23 cellular contexts compared by ENCODE assay signal in genomic region chr22:38097058-38097457, GRCh38. TPM values are rescaled to one million over a fixed set of nuclear protein-coding genes. Genes with fewer than 3 reads are reported as not detected.
A peak's percentile ranks its signal among the peaks of the same experiment; 100 is the strongest.
DNase-seq lines count a peak whose midpoint lies in the region; TF ChIP-seq lines count a peak whose summit lies in the region.
"Had no signal": no experiment of that assay in that cellular context is flagged by ENCODE, and none has a peak within 500 bp of the region (broad histone marks: within the 10 kb centered on the region; RNA-seq: fewer than 3 reads in every experiment).

No MANE protein-coding gene starts in this region.

- no peak overlapping the region for H3K27ac ChIP-seq in breast epithelium
- H3K27ac ChIP-seq: thoracic aorta, WERI-Rb-1 had no signal

- POLR2A ChIA-PET in MCF 10A (lab: Yijun Ruan, JAX), result interaction anchor here (1.2 kb wide), 1 partner anchor 85 kb away, joined by 4 read pairs; the partner anchor contains the start of gene PLA2G6

- H3K27ac Mint-ChIP-seq in MCF 10A (ENCODE audit: low read depth, unreplicated experiment) (peak overlapping the region; percentile 49), brain (peak overlapping the region in 3 of 5 experiments; percentile 16 to 82 (median 78)), type B pancreatic cell (no peak overlapping the region)
- no peak overlapping the region for H3K27ac Mint-ChIP-seq in activated naive CD4-positive, alpha-beta T cell treated with anti-CD3 and anti-CD28 coated beads for 36 hours
- no peak overlapping the region for H3K27ac Mint-ChIP-seq in activated CD4-positive, alpha-beta T cell treated with anti-CD3 and anti-CD28 coated beads, Interleukin-2, amount 10 ng/mL, durations not matched to agents 24 days and 14 days
- H3K27ac Mint-ChIP-seq: activated naive CD8-positive, alpha-beta T cell treated with anti-CD3 and anti-CD28 coated beads for 36 hours; CD8-positive, alpha-beta memory T cell; T-helper 2 cell treated with Interferon-gamma antibody and Interleukin-4, amounts not matched to agents 5 μg/mL and 100 μg/mL, for 36 hours had no signal

- H3K9me3 Mint-ChIP-seq in MCF 10A (ENCODE audit: unreplicated experiment) (no peaks in the 10 kb centered on the region), brain (peaks cover 0 to 9% (median 0%) of the 10 kb centered on the region in 5 experiments), type B pancreatic cell (no peaks in the 10 kb centered on the region)
- no peaks in the 10 kb centered on the region for H3K9me3 Mint-ChIP-seq in activated naive CD4-positive, alpha-beta T cell treated with anti-CD3 and anti-CD28 coated beads for 36 hours
- H3K9me3 Mint-ChIP-seq in activated CD4-positive, alpha-beta T cell treated with anti-CD3 and anti-CD28 coated beads, Interleukin-2, amount 10 ng/mL, durations not matched to agents 24 days and 14 days, result no peaks in the 10 kb centered on the region
- H3K9me3 Mint-ChIP-seq: activated naive CD8-positive, alpha-beta T cell treated with anti-CD3 and anti-CD28 coated beads for 36 hours; CD8-positive, alpha-beta memory T cell; T-helper 2 cell treated with Interferon-gamma antibody and Interleukin-4, amounts not matched to agents 5 μg/mL and 100 μg/mL, for 36 hours had no signal

- CTCF ChIA-PET in MCF 10A (lab: Yijun Ruan, JAX), result interaction anchor here (0.6 kb wide), 1 partner anchor 18 kb away, joined by 3 read pairs; no protein-coding TSS in a partner anchor
- CTCF ChIA-PET in activated naive CD4-positive, alpha-beta T cell treated with anti-CD3 and anti-CD28 coated beads for 36 hours (lab: Charles Lee), result interaction anchor here (1.4 kb wide), 1 partner anchor 10 kb away, joined by 6 read pairs; no protein-coding TSS in a partner anchor

- DNase-seq in MCF 10A (ENCODE audit: unreplicated experiment), result no peak
- no peak for DNase-seq in breast epithelium (ENCODE audit: low spot score in 2 of 2)
- DNase-seq in left kidney (ENCODE audit: low read depth, low spot score), result peak; percentile 26
- DNase-seq in type B pancreatic cell (ENCODE audit: extremely low spot score, unreplicated experiment), result no peak
- DNase-seq in SIG-M5 treated with dmso at 0.1 percent for 504 hours (lab: John Stamatoyannopoulos, UW; ENCODE audit: unreplicated experiment), result no peak
- no peak for DNase-seq in activated naive CD4-positive, alpha-beta T cell treated with anti-CD3 and anti-CD28 coated beads for 36 hours
- no peak for DNase-seq in activated CD4-positive, alpha-beta T cell treated with anti-CD3 and anti-CD28 coated beads, Interleukin-2, amount 10 ng/mL, durations not matched to agents 24 days and 14 days
- DNase-seq: 8988T; activated naive CD8-positive, alpha-beta T cell treated with anti-CD3 and anti-CD28 coated beads for 36 hours; CD8-positive, alpha-beta memory T cell; DMS79; effector memory CD4-positive, alpha-beta T cell; left colon; NCI-H1417; NCI-H524; small intestine; stimulated activated CD4-positive, alpha-beta T cell treated with anti-CD3 and anti-CD28 coated beads, Interleukin-4, amount 100 ng/mL, for 1 hour; stimulated activated naive CD4-positive, alpha-beta T cell treated with Interleukin-2 at 50 U/mL for 16 hours; WERI-Rb-1 had no signal

- H3K4me3 Mint-ChIP-seq in MCF 10A (ENCODE audit: unreplicated experiment) (no peak overlapping the region), brain (peak overlapping the region in 2 of 5 experiments; percentile 39 to 64), type B pancreatic cell (peak overlapping the region; percentile 49)
- no peak overlapping the region for H3K4me3 Mint-ChIP-seq in activated naive CD4-positive, alpha-beta T cell treated with anti-CD3 and anti-CD28 coated beads for 36 hours
- H3K4me3 Mint-ChIP-seq in activated CD4-positive, alpha-beta T cell treated with anti-CD3 and anti-CD28 coated beads, Interleukin-2, amount 10 ng/mL, durations not matched to agents 24 days and 14 days, result no peak overlapping the region
- H3K4me3 Mint-ChIP-seq: activated naive CD8-positive, alpha-beta T cell treated with anti-CD3 and anti-CD28 coated beads for 36 hours; CD8-positive, alpha-beta memory T cell; T-helper 2 cell treated with Interferon-gamma antibody and Interleukin-4, amounts not matched to agents 5 μg/mL and 100 μg/mL, for 36 hours had no signal

- H3K36me3 Mint-ChIP-seq in MCF 10A (ENCODE audit: insufficient read depth, unreplicated experiment) (no peaks in the 10 kb centered on the region), brain (peaks cover 9% of the 10 kb centered on the region), type B pancreatic cell (peaks cover 12% of the 10 kb centered on the region)
- H3K36me3 Mint-ChIP-seq in activated naive CD4-positive, alpha-beta T cell treated with anti-CD3 and anti-CD28 coated beads for 36 hours (ENCODE audit: low read depth), result peaks cover 8% of the 10 kb centered on the region
- no peaks in the 10 kb centered on the region for H3K36me3 Mint-ChIP-seq in activated CD4-positive, alpha-beta T cell treated with anti-CD3 and anti-CD28 coated beads, Interleukin-2, amount 10 ng/mL, durations not matched to agents 24 days and 14 days (ENCODE audit: low read depth)
- H3K36me3 Mint-ChIP-seq: activated naive CD8-positive, alpha-beta T cell treated with anti-CD3 and anti-CD28 coated beads for 36 hours had no signal

- H3K9me3 ChIP-seq in breast epithelium, result no peaks in the 10 kb centered on the region
- H3K9me3 ChIP-seq: thoracic aorta had no signal

- TF ChIP-seq CTCF in MCF 10A (IDR thresholded peaks at IDR 0.05; ENCODE audit: unreplicated experiment) (no peak), breast epithelium (IDR thresholded peaks at IDR 0.05) (no peak), brain (conservative IDR thresholded peaks at IDR 0.05) (no peak), type B pancreatic cell (conservative IDR thresholded peaks at IDR 0.05) (no peak)

- intact Hi-C loops in MCF 10A (cut with micrococcal nuclease) (no loop called here), breast epithelium (cut with DNase I; ENCODE audit: low total_unique reads) (no loop called here)
- intact Hi-C loops in activated naive CD4-positive, alpha-beta T cell treated with anti-CD3 and anti-CD28 coated beads for 36 hours (cut with micrococcal nuclease), result no loop called here
- intact Hi-C loops in activated CD4-positive, alpha-beta T cell treated with anti-CD3 and anti-CD28 coated beads, Interleukin-2, amount 10 ng/mL, durations not matched to agents 24 days and 14 days (cut with micrococcal nuclease), result no loop called here

- BruUV-seq in MCF 10A (replicated peaks; lab: Mats Ljungman, UMichigan), result no TSS peak

- no peaks in the 10 kb centered on the region for H3K27me3 ChIP-seq in breast epithelium

- H3K4me1 ChIP-seq in breast epithelium, result no peaks in the 10 kb centered on the region

- H3K36me3 ChIP-seq in breast epithelium, result no peaks in the 10 kb centered on the region
- H3K36me3 ChIP-seq: thoracic aorta, WERI-Rb-1 had no signal

- H3K4me3 ChIP-seq in breast epithelium, result no peak overlapping the region
- H3K4me3 ChIP-seq: GM12878, thoracic aorta had no signal

- H3K4me1 Mint-ChIP-seq in MCF 10A (ENCODE audit: insufficient read depth, unreplicated experiment) (no peaks in the 10 kb centered on the region), brain (peaks cover 21% of the 10 kb centered on the region), type B pancreatic cell (ENCODE audit: unreplicated experiment) (peaks cover 10% of the 10 kb centered on the region)
- no peaks in the 10 kb centered on the region for H3K4me1 Mint-ChIP-seq in activated naive CD4-positive, alpha-beta T cell treated with anti-CD3 and anti-CD28 coated beads for 36 hours (ENCODE audit: low read depth)
- no peaks in the 10 kb centered on the region for H3K4me1 Mint-ChIP-seq in activated CD4-positive, alpha-beta T cell treated with anti-CD3 and anti-CD28 coated beads, Interleukin-2, amount 10 ng/mL, durations not matched to agents 24 days and 14 days
- H3K4me1 Mint-ChIP-seq: activated naive CD8-positive, alpha-beta T cell treated with anti-CD3 and anti-CD28 coated beads for 36 hours had no signal

- H3K27me3 Mint-ChIP-seq in MCF 10A (ENCODE audit: insufficient read depth, unreplicated experiment) (no peaks in the 10 kb centered on the region), brain (no peaks in the 10 kb centered on the region), type B pancreatic cell (no peaks in the 10 kb centered on the region)
- H3K27me3 Mint-ChIP-seq in activated naive CD4-positive, alpha-beta T cell treated with anti-CD3 and anti-CD28 coated beads for 36 hours (ENCODE audit: low read depth), result no peaks in the 10 kb centered on the region
- H3K27me3 Mint-ChIP-seq in activated CD4-positive, alpha-beta T cell treated with anti-CD3 and anti-CD28 coated beads, Interleukin-2, amount 10 ng/mL, durations not matched to agents 24 days and 14 days, result no peaks in the 10 kb centered on the region
- H3K27me3 Mint-ChIP-seq: activated naive CD8-positive, alpha-beta T cell treated with anti-CD3 and anti-CD28 coated beads for 36 hours; CD8-positive, alpha-beta memory T cell had no signal

- no peak for TF ChIP-seq POLR2A in breast epithelium (IDR thresholded peaks at IDR 0.05)

RNA-seq across cellular contexts. Expression of gene SLC16A8, which starts 13.1 kb away (rescaled TPM):
- total RNA-seq in MCF 10A (2022) (not detected in 2 replicates), breast epithelium (1 to 10 TPM in 1 of 3 donors, under 1 TPM in 1, not detected in 1; 0.33 to 1.3 TPM), type B pancreatic cell (ENCODE audit: low replicate concordance) (not detected in 2 replicates)
- 1.2 TPM for polyA plus RNA-seq in brain (ENCODE audit: insufficient read depth, low read depth, low replicate concordance)
- not detected for total RNA-seq in activated naive CD4-positive, alpha-beta T cell treated with anti-CD3 and anti-CD28 coated beads for 36 hours
- total RNA-seq in activated CD4-positive, alpha-beta T cell treated with anti-CD3 and anti-CD28 coated beads, Interleukin-2, amount 10 ng/mL, durations not matched to agents 24 days and 14 days, result not detected in 2 replicates
- total RNA-seq: activated naive CD8-positive, alpha-beta T cell treated with anti-CD3 and anti-CD28 coated beads for 36 hours; GM12878; left colon had no signal
- polyA plus RNA-seq: CD8-positive, alpha-beta memory T cell; GM12878 had no signal

RNA-seq across cellular contexts. Expression of gene BAIAP2L2, which starts 13.4 kb away (rescaled TPM):
- total RNA-seq in MCF 10A (2022), result 3.6 and 7.1 TPM in 2 replicates
- total RNA-seq in breast epithelium, result 1 to 10 TPM in 2 of 3 donors, under 1 TPM in 1; 0.80 to 1.3 (median 1.0) TPM
- 2.6 TPM for polyA plus RNA-seq in brain (ENCODE audit: insufficient read depth, low read depth, low replicate concordance)
- 4.5 and 12.1 TPM in 2 replicates for total RNA-seq in type B pancreatic cell (ENCODE audit: low replicate concordance)
- 1 to 10 TPM; 1.2 to 1.6 TPM for total RNA-seq in activated naive CD4-positive, alpha-beta T cell treated with anti-CD3 and anti-CD28 coated beads for 36 hours
- total RNA-seq in activated CD4-positive, alpha-beta T cell treated with anti-CD3 and anti-CD28 coated beads, Interleukin-2, amount 10 ng/mL, durations not matched to agents 24 days and 14 days, result 0.19 and 0.45 TPM in 2 replicates
- polyA plus RNA-seq: CD8-positive, alpha-beta memory T cell had no signal

RNA-seq across cellular contexts. Expression of gene PICK1, which starts 39.9 kb away (rescaled TPM):
- 40.2 and 40.6 TPM in 2 replicates for total RNA-seq in MCF 10A (2022)
- total RNA-seq in breast epithelium, result 10 to 100 TPM; 42.0 to 61.3 (median 49.9) TPM
- 36.2 TPM for polyA plus RNA-seq in brain (ENCODE audit: insufficient read depth, low read depth, low replicate concordance)
- total RNA-seq in type B pancreatic cell (ENCODE audit: low replicate concordance), result 45.4 and 45.6 TPM in 2 replicates
- 10 to 100 TPM; 17.9 to 22.1 TPM for total RNA-seq in activated naive CD4-positive, alpha-beta T cell treated with anti-CD3 and anti-CD28 coated beads for 36 hours
- 11.9 and 15.1 TPM in 2 replicates for total RNA-seq in activated CD4-positive, alpha-beta T cell treated with anti-CD3 and anti-CD28 coated beads, Interleukin-2, amount 10 ng/mL, durations not matched to agents 24 days and 14 days

Comparison
In these comparisons a context has a peak if more than half of its experiments do, and no peak if none do; other contexts are left out.
1. H3K27ac Mint-ChIP-seq: peak in MCF 10A (single experiment) and brain (3 of 5); none in type B pancreatic cell (single experiment), activated naive CD4-positive, alpha-beta T cell treated with anti-CD3 and anti-CD28 coated beads for 36 hours (single experiment) and activated CD4-positive, alpha-beta T cell treated with anti-CD3 and anti-CD28 coated beads, Interleukin-2, amount 10 ng/mL, durations not matched to agents 24 days and 14 days (single experiment).